ENCODE assay signal across 32 cellular contexts in genomic region chrX:88416002-88416401, GRCh38.
"Had no signal": no experiment of that assay in that cellular context is flagged by ENCODE, and none has a peak within 500 bp of the region (broad histone marks: within the 10 kb centered on the region; RNA-seq: fewer than 3 reads in every experiment).

No MANE protein-coding gene starts in this region.

- DNase-seq: activated CD4-positive, alpha-beta memory T cell treated with anti-CD3 and anti-CD28 coated beads for 36 hours; activated CD4-positive, alpha-beta T cell treated with anti-CD3 and anti-CD28 coated beads for 36 hours; activated CD4-positive, alpha-beta T cell treated with anti-CD3 and anti-CD28 coated beads, Interleukin-2, amount 10 ng/mL, durations not matched to agents 24 days and 14 days; activated CD4-positive, CD25-positive, alpha-beta regulatory T cell; activated CD4-positive, CD25-positive, alpha-beta regulatory T cell treated with anti-CD3 and anti-CD28 coated beads, Interleukin-2, amount 50 U/mL, for 72 hours; activated CD8-positive, alpha-beta memory T cell treated with anti-CD3 and anti-CD28 coated beads, Interleukin-2, amount 10 ng/mL, durations not matched to agents 7 days and 5 days; activated CD8-positive, alpha-beta memory T cell treated with anti-CD3 and anti-CD28 coated beads, Interleukin-2, amount 50 U/mL, for 4 hours; activated CD8-positive, alpha-beta T cell treated with anti-CD3 and anti-CD28 coated beads, Interleukin-2, amount 10 ng/mL, durations not matched to agents 7 days and 5 days; activated effector memory CD4-positive, alpha-beta T cell treated with anti-CD3 and anti-CD28 coated beads, Interleukin-2, amount 50 U/mL, for 16 hours; activated naive CD4-positive, alpha-beta T cell treated with anti-CD3 and anti-CD28 coated beads for 36 hours; activated naive CD8-positive, alpha-beta T cell treated with anti-CD3 and anti-CD28 coated beads for 36 hours; activated naive CD8-positive, alpha-beta T cell treated with anti-CD3 and anti-CD28 coated beads, Interleukin-2, amount 50 U/mL, for 24 hours; activated T-cell treated with anti-CD3 and anti-CD28 coated beads, Interleukin-2, amount 50 U/mL, for 1 hour; activated T-cell treated with anti-CD3 and anti-CD28 coated beads, Interleukin-2, amount 50 U/mL, for 48 hours; adrenal gland; amygdala; body of pancreas; central memory CD4-positive, alpha-beta T cell; cerebellar nuclear complex; colonic mucosa; effector CD8-positive, alpha-beta T cell; foreskin fibroblast; head of caudate nucleus; T-helper 2 cell had no signal

- H3K9me3 ChIP-seq: adrenal gland, body of pancreas, colonic mucosa had no signal

- H3K27ac Mint-ChIP-seq: activated CD4-positive, alpha-beta memory T cell treated with anti-CD3 and anti-CD28 coated beads for 36 hours; activated CD4-positive, alpha-beta T cell treated with anti-CD3 and anti-CD28 coated beads for 36 hours; activated CD4-positive, alpha-beta T cell treated with anti-CD3 and anti-CD28 coated beads, Interleukin-2, amount 10 ng/mL, durations not matched to agents 24 days and 14 days; activated CD8-positive, alpha-beta memory T cell treated with anti-CD3 and anti-CD28 coated beads, Interleukin-2, amount 10 ng/mL, durations not matched to agents 7 days and 5 days; activated CD8-positive, alpha-beta T cell treated with anti-CD3 and anti-CD28 coated beads, Interleukin-2, amount 10 ng/mL, durations not matched to agents 7 days and 5 days; activated naive CD4-positive, alpha-beta T cell treated with anti-CD3 and anti-CD28 coated beads for 36 hours; activated naive CD4-positive, alpha-beta T cell treated with anti-CD3 and anti-CD28 coated beads, Interleukin-2, amount 50 U/mL, for 24 hours; activated naive CD8-positive, alpha-beta T cell treated with anti-CD3 and anti-CD28 coated beads for 36 hours; activated naive CD8-positive, alpha-beta T cell treated with anti-CD3 and anti-CD28 coated beads, Interleukin-2, amount 50 U/mL, for 24 hours; activated T-helper 1 cell treated with anti-CD3 and anti-CD28 coated beads, Interleukin-12 subunit alpha, Interleukin-12 subunit beta, Interleukin-2, Interleukin-4 antibody, amounts not matched to agents 30 ng/mL and 10 ng/mL and 1 ng/mL, durations not matched to agents 14 hours and 24 hours and 36 hours; activated T-helper 2 cell treated with anti-CD3 and anti-CD28 coated beads, Interferon-gamma antibody, Interleukin-2, Interleukin-4, amounts not matched to agents 10 μg/mL and 5 μg/mL and 100 μg/mL, durations not matched to agents 14 hours and 24 hours and 36 hours had no signal

- H3K27me3 Mint-ChIP-seq: activated CD4-positive, alpha-beta memory T cell treated with anti-CD3 and anti-CD28 coated beads for 36 hours; activated CD4-positive, alpha-beta T cell treated with anti-CD3 and anti-CD28 coated beads for 36 hours; activated CD4-positive, alpha-beta T cell treated with anti-CD3 and anti-CD28 coated beads, Interleukin-2, amount 10 ng/mL, durations not matched to agents 24 days and 14 days; activated CD8-positive, alpha-beta memory T cell treated with anti-CD3 and anti-CD28 coated beads, Interleukin-2, amount 10 ng/mL, durations not matched to agents 7 days and 5 days; activated naive CD4-positive, alpha-beta T cell treated with anti-CD3 and anti-CD28 coated beads, Interleukin-2, amount 50 U/mL, for 24 hours; activated naive CD8-positive, alpha-beta T cell treated with anti-CD3 and anti-CD28 coated beads for 36 hours; activated naive CD8-positive, alpha-beta T cell treated with anti-CD3 and anti-CD28 coated beads, Interleukin-2, amount 50 U/mL, for 24 hours had no signal

- H3K27ac ChIP-seq: adrenal gland, body of pancreas, cardiac muscle cell, colonic mucosa, epithelial cell of prostate had no signal

- H3K4me3 ChIP-seq: adrenal gland, body of pancreas, cardiac muscle cell, colonic mucosa had no signal

- ATAC-seq: activated CD4-positive, alpha-beta T cell treated with anti-CD3 and anti-CD28 coated beads for 36 hours; activated CD8-positive, alpha-beta memory T cell treated with anti-CD3 and anti-CD28 coated beads, Interleukin-2, amount 10 ng/mL, durations not matched to agents 7 days and 5 days; activated CD8-positive, alpha-beta T cell treated with anti-CD3 and anti-CD28 coated beads, Interleukin-2, amount 10 ng/mL, durations not matched to agents 7 days and 5 days; activated naive CD8-positive, alpha-beta T cell treated with anti-CD3 and anti-CD28 coated beads, Interleukin-2, amount 50 U/mL, for 24 hours; body of pancreas; esophagus mucosa had no signal

- H3K4me1 Mint-ChIP-seq: activated CD4-positive, alpha-beta T cell treated with anti-CD3 and anti-CD28 coated beads for 36 hours; activated CD4-positive, alpha-beta T cell treated with anti-CD3 and anti-CD28 coated beads, Interleukin-2, amount 10 ng/mL, durations not matched to agents 24 days and 14 days; activated CD8-positive, alpha-beta memory T cell treated with anti-CD3 and anti-CD28 coated beads, Interleukin-2, amount 10 ng/mL, durations not matched to agents 7 days and 5 days; activated naive CD4-positive, alpha-beta T cell treated with anti-CD3 and anti-CD28 coated beads, Interleukin-2, amount 50 U/mL, for 24 hours; activated naive CD8-positive, alpha-beta T cell treated with anti-CD3 and anti-CD28 coated beads for 36 hours; activated naive CD8-positive, alpha-beta T cell treated with anti-CD3 and anti-CD28 coated beads, Interleukin-2, amount 50 U/mL, for 24 hours had no signal

- H3K36me3 ChIP-seq: adrenal gland, cardiac muscle cell, colonic mucosa had no signal

- H3K4me1 ChIP-seq: adrenal gland, body of pancreas, colonic mucosa had no signal

- FAIRE-seq: endometrium, frontal cortex had no signal

- H3K4me3 Mint-ChIP-seq: activated CD4-positive, alpha-beta memory T cell treated with anti-CD3 and anti-CD28 coated beads for 36 hours; activated CD4-positive, alpha-beta T cell treated with anti-CD3 and anti-CD28 coated beads for 36 hours; activated CD4-positive, alpha-beta T cell treated with anti-CD3 and anti-CD28 coated beads, Interleukin-2, amount 10 ng/mL, durations not matched to agents 24 days and 14 days; activated CD8-positive, alpha-beta memory T cell treated with anti-CD3 and anti-CD28 coated beads, Interleukin-2, amount 10 ng/mL, durations not matched to agents 7 days and 5 days; activated CD8-positive, alpha-beta T cell treated with anti-CD3 and anti-CD28 coated beads, Interleukin-2, amount 10 ng/mL, durations not matched to agents 7 days and 5 days; activated naive CD4-positive, alpha-beta T cell treated with anti-CD3 and anti-CD28 coated beads for 36 hours; activated naive CD4-positive, alpha-beta T cell treated with anti-CD3 and anti-CD28 coated beads, Interleukin-2, amount 50 U/mL, for 24 hours; activated naive CD8-positive, alpha-beta T cell treated with anti-CD3 and anti-CD28 coated beads for 36 hours; activated naive CD8-positive, alpha-beta T cell treated with anti-CD3 and anti-CD28 coated beads, Interleukin-2, amount 50 U/mL, for 24 hours; activated T-helper 1 cell treated with anti-CD3 and anti-CD28 coated beads, Interleukin-12 subunit alpha, Interleukin-12 subunit beta, Interleukin-2, Interleukin-4 antibody, amounts not matched to agents 30 ng/mL and 10 ng/mL and 1 ng/mL, durations not matched to agents 14 hours and 24 hours and 36 hours had no signal

- H3K9me3 Mint-ChIP-seq: activated CD4-positive, alpha-beta memory T cell treated with anti-CD3 and anti-CD28 coated beads for 36 hours; activated CD4-positive, alpha-beta T cell treated with anti-CD3 and anti-CD28 coated beads, Interleukin-2, amount 10 ng/mL, durations not matched to agents 24 days and 14 days; activated naive CD4-positive, alpha-beta T cell treated with anti-CD3 and anti-CD28 coated beads for 36 hours; activated naive CD4-positive, alpha-beta T cell treated with anti-CD3 and anti-CD28 coated beads, Interleukin-2, amount 50 U/mL, for 24 hours; activated naive CD8-positive, alpha-beta T cell treated with anti-CD3 and anti-CD28 coated beads for 36 hours; activated naive CD8-positive, alpha-beta T cell treated with anti-CD3 and anti-CD28 coated beads, Interleukin-2, amount 50 U/mL, for 24 hours; activated T-helper 1 cell treated with anti-CD3 and anti-CD28 coated beads, Interleukin-12 subunit alpha, Interleukin-12 subunit beta, Interleukin-2, Interleukin-4 antibody, amounts not matched to agents 30 ng/mL and 10 ng/mL and 1 ng/mL, durations not matched to agents 14 hours and 24 hours and 36 hours; activated T-helper 2 cell treated with anti-CD3 and anti-CD28 coated beads, Interferon-gamma antibody, Interleukin-2, Interleukin-4, amounts not matched to agents 10 μg/mL and 5 μg/mL and 100 μg/mL, durations not matched to agents 14 hours and 24 hours and 36 hours had no signal

- H3K27me3 ChIP-seq: body of pancreas, cardiac muscle cell, colonic mucosa had no signal

- H3K36me3 Mint-ChIP-seq: activated CD4-positive, alpha-beta memory T cell treated with anti-CD3 and anti-CD28 coated beads for 36 hours; activated CD8-positive, alpha-beta memory T cell treated with anti-CD3 and anti-CD28 coated beads, Interleukin-2, amount 10 ng/mL, durations not matched to agents 7 days and 5 days; activated naive CD4-positive, alpha-beta T cell treated with anti-CD3 and anti-CD28 coated beads, Interleukin-2, amount 50 U/mL, for 24 hours; activated naive CD8-positive, alpha-beta T cell treated with anti-CD3 and anti-CD28 coated beads for 36 hours had no signal
